In genomic region chr2:233353769-233354499, GRCh38 we compare ENCODE assay signal across 8 cellular contexts. TPM values are rescaled to one million over a fixed set of nuclear protein-coding genes. Genes with fewer than 3 reads are reported as not detected.
DNase-seq lines count a peak whose midpoint lies in the region; ATAC-seq and TF ChIP-seq lines count a peak whose summit lies in the region.

A gene with protein sequence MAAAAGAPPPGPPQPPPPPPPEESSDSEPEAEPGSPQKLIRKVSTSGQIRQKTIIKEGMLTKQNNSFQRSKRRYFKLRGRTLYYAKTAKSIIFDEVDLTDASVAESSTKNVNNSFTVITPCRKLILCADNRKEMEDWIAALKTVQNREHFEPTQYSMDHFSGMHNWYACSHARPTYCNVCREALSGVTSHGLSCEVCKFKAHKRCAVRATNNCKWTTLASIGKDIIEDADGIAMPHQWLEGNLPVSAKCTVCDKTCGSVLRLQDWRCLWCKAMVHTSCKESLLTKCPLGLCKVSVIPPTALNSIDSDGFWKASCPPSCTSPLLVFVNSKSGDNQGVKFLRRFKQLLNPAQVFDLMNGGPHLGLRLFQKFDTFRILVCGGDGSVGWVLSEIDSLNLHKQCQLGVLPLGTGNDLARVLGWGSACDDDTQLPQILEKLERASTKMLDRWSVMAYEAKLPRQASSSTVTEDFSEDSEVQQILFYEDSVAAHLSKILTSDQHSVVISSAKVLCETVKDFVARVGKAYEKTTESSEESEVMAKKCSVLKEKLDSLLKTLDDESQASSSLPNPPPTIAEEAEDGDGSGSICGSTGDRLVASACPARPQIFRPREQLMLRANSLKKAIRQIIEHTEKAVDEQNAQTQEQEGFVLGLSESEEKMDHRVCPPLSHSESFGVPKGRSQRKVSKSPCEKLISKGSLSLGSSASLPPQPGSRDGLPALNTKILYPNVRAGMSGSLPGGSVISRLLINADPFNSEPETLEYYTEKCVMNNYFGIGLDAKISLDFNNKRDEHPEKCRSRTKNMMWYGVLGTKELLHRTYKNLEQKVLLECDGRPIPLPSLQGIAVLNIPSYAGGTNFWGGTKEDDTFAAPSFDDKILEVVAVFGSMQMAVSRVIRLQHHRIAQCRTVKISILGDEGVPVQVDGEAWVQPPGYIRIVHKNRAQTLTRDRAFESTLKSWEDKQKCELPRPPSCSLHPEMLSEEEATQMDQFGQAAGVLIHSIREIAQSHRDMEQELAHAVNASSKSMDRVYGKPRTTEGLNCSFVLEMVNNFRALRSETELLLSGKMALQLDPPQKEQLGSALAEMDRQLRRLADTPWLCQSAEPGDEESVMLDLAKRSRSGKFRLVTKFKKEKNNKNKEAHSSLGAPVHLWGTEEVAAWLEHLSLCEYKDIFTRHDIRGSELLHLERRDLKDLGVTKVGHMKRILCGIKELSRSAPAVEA (plus strand): TSS chr2:233354494. CDS start chr2:233354519, 25 bp downstream.

- TF ChIP-seq POLR2A in gastroesophageal sphincter (IDR thresholded peaks at IDR 0.05) (no peak), testis (IDR thresholded peaks at IDR 0.05) (no peak)

- H3K4me3 ChIP-seq in gastroesophageal sphincter (peak within 1 kb of the TSS; percentile 77 to 84), testis (peak within 1 kb of the TSS; percentile 58 to 66)

- no peak for TF ChIP-seq CTCF in CD4-positive, alpha-beta T cell (IDR thresholded peaks at IDR 0.05)
- TF ChIP-seq CTCF in gastroesophageal sphincter (IDR thresholded peaks at IDR 0.05) (peak in 1 of 4 experiments; percentile 71), testis (IDR thresholded peaks at IDR 0.05) (peak in 1 of 3 experiments; percentile 56)

- H3K9me3 Mint-ChIP-seq in CD4-positive, alpha-beta T cell, result no peaks in the 10 kb centered on the region

- CTCF ChIA-PET in CD4-positive, alpha-beta T cell (lab: Charles Lee), result interaction anchor here (0.5 to 1.5 kb wide), 8 partner anchors 18 to 91 kb away, joined by 3 to 6 read pairs (median 4); no protein-coding TSS in a partner anchor

- peaks cover 0 to 67% (median 6%) of the 10 kb centered on the region in 3 donors for H3K4me1 ChIP-seq in gastroesophageal sphincter
- peaks cover 14% of the 10 kb centered on the region for H3K4me1 ChIP-seq in testis

- no peaks in the 10 kb centered on the region for H3K36me3 ChIP-seq in gastroesophageal sphincter
- H3K36me3 ChIP-seq in testis (ENCODE audit: low read depth, missing control alignments), result no peaks in the 10 kb centered on the region

- peak; percentile 88 for ATAC-seq in CD4-positive, alpha-beta T cell (ENCODE audit: poor library complexity)
- ATAC-seq in GM19324 (IDR thresholded peaks at IDR 0.05; ENCODE audit: low FRiP score, unreplicated experiment), result peak; percentile 40
- peak; percentile 43 for ATAC-seq in HG03571 (IDR thresholded peaks at IDR 0.05; ENCODE audit: unreplicated experiment)
- ATAC-seq in gastroesophageal sphincter, result peak; percentile 86

- H3K4me1 Mint-ChIP-seq in CD4-positive, alpha-beta T cell (ENCODE audit: low read depth), result peaks cover 74% of the 10 kb centered on the region

- H3K27ac Mint-ChIP-seq in CD4-positive, alpha-beta T cell, result peak within 1 kb of the TSS; percentile 76

- H3K27ac ChIP-seq in CD4-positive, alpha-beta T cell (ENCODE audit: low read depth, low read length), result peak within 1 kb of the TSS; percentile 40
- H3K27ac ChIP-seq in gastroesophageal sphincter (peak within 1 kb of the TSS in 3 of 4 donors; percentile 52 to 77 (median 54)), testis (peak within 1 kb of the TSS in 1 of 2 donors; percentile 61)

- no peaks in the 10 kb centered on the region for H3K27me3 ChIP-seq in CD4-positive, alpha-beta T cell (ENCODE audit: control insufficient read depth, insufficient read depth, low read length)
- H3K27me3 ChIP-seq in gastroesophageal sphincter (no peaks in the 10 kb centered on the region), testis (no peaks in the 10 kb centered on the region)

- H3K36me3 Mint-ChIP-seq in CD4-positive, alpha-beta T cell (ENCODE audit: low read depth), result peaks cover 31% of the 10 kb centered on the region

- H3K9me3 ChIP-seq in CD4-positive, alpha-beta T cell (ENCODE audit: control insufficient read depth, low read length), result no peaks in the 10 kb centered on the region
- no peaks in the 10 kb centered on the region for H3K9me3 ChIP-seq in gastroesophageal sphincter
- no peaks in the 10 kb centered on the region for H3K9me3 ChIP-seq in testis

- POLR2A ChIA-PET in CD4-positive, alpha-beta T cell (lab: Charles Lee), result interaction anchor here (0.9 to 4.5 kb wide), 6 partner anchors 20 to 86 kb away, joined by 4 to 25 read pairs (median 6); no protein-coding TSS in a partner anchor

- 6 to 41% methylated on average over 7 to 20 of the region's 56 CpGs for WGBS in gastroesophageal sphincter (ENCODE audit: low coverage in 1 of 2), 2 donors
- 4% methylated on average over 35 to 53 of the region's 56 CpGs for WGBS in testis, 2 donors

- intact Hi-C loops in CD4-positive, alpha-beta T cell (cut with DNase I, micrococcal nuclease), result loop anchor here (1.0 to 10.0 kb wide), 6 partner anchors 20 to 1039 kb away; no protein-coding TSS in a partner anchor
- intact Hi-C loops in testis (cut with DNase I; ENCODE audit: low total_unique reads), result loop anchor here (10.0 kb wide), 2 partner anchors 81 to 89 kb away; no protein-coding TSS in a partner anchor

- DNase-seq in CD4-positive, alpha-beta T cell, result peak; percentile 44 to 80 (median 70)
- peak; percentile 51 for DNase-seq in RPMI7951 (ENCODE audit: low read depth)
- DNase-seq in activated gamma-delta T cell (lab: John Stamatoyannopoulos, UW), result peak; percentile 63
- no peak for DNase-seq in occipital lobe (lab: John Stamatoyannopoulos, UW)
- DNase-seq in testis, result peak; percentile 71

- no peak for TF ChIP-seq EP300 in gastroesophageal sphincter (IDR thresholded peaks at IDR 0.05)

- peak within 1 kb of the TSS; percentile 95 for H3K4me3 Mint-ChIP-seq in CD4-positive, alpha-beta T cell

- H3K27me3 Mint-ChIP-seq in CD4-positive, alpha-beta T cell, result no peaks in the 10 kb centered on the region

RNA-seq across cellular contexts. Expression of the gene that starts here (rescaled TPM):
- 100 to 1,000 TPM; 147 to 156 TPM for total RNA-seq in CD4-positive, alpha-beta T cell
- total RNA-seq in RPMI7951 (2014; rRNA removed; shearing (Covaris generic)), result 26.3 and 28.0 TPM in 2 replicates
- total RNA-seq in gastroesophageal sphincter (10 to 100 TPM in 3 of 4 donors, 1 to 10 TPM in 1; 9.1 to 21.9 (median 17.8) TPM), occipital lobe (33.1 TPM), testis (10 to 100 TPM; 65.1 to 80.1 TPM)
- polyA plus RNA-seq in testis (ENCODE audit: insufficient read depth, low read depth, low replicate concordance), result 66.7 TPM
